13 cellular contexts compared by ENCODE assay signal in the genomic region with DNA sequence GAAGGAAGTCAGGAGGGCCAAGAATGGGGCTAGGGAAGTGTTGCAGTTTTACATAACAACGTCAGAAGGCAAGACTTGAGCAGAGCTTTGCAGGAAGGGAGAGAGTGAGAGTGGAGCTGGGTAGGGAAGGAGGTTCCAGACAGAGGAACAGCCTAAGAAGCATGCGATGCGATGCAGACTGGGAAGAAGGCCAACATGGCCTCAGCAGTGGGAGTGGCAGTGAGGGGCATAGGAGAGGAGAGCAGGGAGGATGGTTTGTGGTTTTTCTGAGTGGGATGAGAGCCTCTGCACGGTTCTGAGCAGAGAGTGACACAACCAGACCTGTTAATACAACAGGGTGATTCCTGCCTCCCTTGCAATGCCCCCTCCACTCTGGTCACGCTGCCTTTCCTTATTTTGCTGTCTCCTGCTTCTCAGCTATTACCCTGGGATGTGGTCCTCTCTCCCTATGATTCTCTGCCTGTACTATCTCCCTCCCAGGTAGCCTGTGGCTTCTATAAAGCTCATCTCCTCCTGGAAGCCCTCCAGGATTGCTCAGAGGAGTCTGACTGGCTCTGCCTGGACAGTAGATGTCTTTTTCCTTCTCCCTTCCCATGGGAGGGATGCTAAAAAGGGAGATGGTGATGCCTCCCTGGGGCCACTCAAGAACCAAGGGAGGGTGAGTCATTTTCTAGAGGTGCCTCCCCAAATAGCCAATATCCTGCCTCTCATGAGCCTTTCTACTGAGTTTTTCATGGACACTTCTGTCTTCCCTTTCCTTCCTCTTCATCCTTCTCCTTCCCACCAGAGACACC. TPM values are rescaled to one million over a fixed set of nuclear protein-coding genes. Genes with fewer than 3 reads are reported as not detected.
A peak's percentile ranks its signal among the peaks of the same experiment; 100 is the strongest.
DNase-seq lines count a peak whose midpoint lies in the region; ATAC-seq and TF ChIP-seq lines count a peak whose summit lies in the region.
"Had no signal": no experiment of that assay in that cellular context is flagged by ENCODE, and none has a peak within 500 bp of the region (broad histone marks: within the 10 kb centered on the region; RNA-seq: fewer than 3 reads in every experiment).

No MANE protein-coding gene starts in this region.

- TF ChIP-seq CTCF in AG10803 (conservative IDR thresholded peaks at IDR 0.05; ENCODE audit: low read length) (no peak), foreskin keratinocyte (conservative IDR thresholded peaks at IDR 0.05) (no peak)

- H3K4me1 ChIP-seq in foreskin keratinocyte, result no peaks in the 10 kb centered on the region
- H3K4me1 ChIP-seq: adrenal gland had no signal

- peak; percentile 91 for DNase-seq in AG10803 (ENCODE audit: low read depth)
- peak; percentile 90 for DNase-seq in HT1080 (ENCODE audit: low read depth)
- DNase-seq in amniotic epithelial cell (ENCODE audit: low read depth), result peak; percentile 98
- DNase-seq in left kidney (ENCODE audit: low read depth, low spot score), result peak; percentile 52
- DNase-seq in foreskin keratinocyte, result no peak
- no peak for DNase-seq in mesenteric fat pad (ENCODE audit: low spot score)
- DNase-seq in activated CD4-positive, alpha-beta T cell treated with anti-CD3 and anti-CD28 coated beads, Interleukin-2, amount 50 U/mL, for 1 hour, result no peak
- DNase-seq: DMS79; stimulated activated CD4-positive, alpha-beta T cell treated with anti-CD3 and anti-CD28 coated beads, Interleukin-12 subunit alpha, Interleukin-12 subunit beta, amount 100 ng/mL, for 4 hours had no signal

- ATAC-seq in foreskin keratinocyte, result no peak
- no peak for ATAC-seq in HG02973 (IDR thresholded peaks at IDR 0.05; ENCODE audit: unreplicated experiment)
- ATAC-seq: stimulated activated effector memory CD8-positive, alpha-beta T cell treated with anti-CD3 and anti-CD28 coated beads, Interleukin-12 subunit alpha, Interleukin-12 subunit beta, amount 100 ng/mL, for 72 hours had no signal

- no peak overlapping the region for H3K27ac ChIP-seq in foreskin keratinocyte
- H3K27ac ChIP-seq: adrenal gland had no signal

- no peak overlapping the region for H3K4me3 ChIP-seq in AG10803 (ENCODE audit: low read length)
- H3K4me3 ChIP-seq: adrenal gland had no signal

- peaks cover 56% of the 10 kb centered on the region for H3K27me3 ChIP-seq in foreskin keratinocyte

RNA-seq across cellular contexts. Expression of a gene that starts 38.7 kb away (rescaled TPM):
- total RNA-seq in HT1080 (2014; rRNA removed; shearing (Covaris generic)), result 6.3 and 9.2 TPM in 2 replicates
- 1.6 and 1.9 TPM in 2 replicates for polyA plus RNA-seq in HT1080 (2015; cell fraction: cytosol; rRNA removed)
- 1.2 TPM in 2 replicates for polyA plus RNA-seq in HT1080 (2015; cell fraction: nucleus; rRNA removed)
- total RNA-seq in foreskin keratinocyte, result 0.95 and 2.7 TPM in 2 replicates
- polyA plus RNA-seq in foreskin keratinocyte, result 0.83 and 2.9 TPM in 2 replicates
- total RNA-seq in mesenteric fat pad, result 42.0 TPM
- total RNA-seq: epithelial cell of proximal tubule had no signal

RNA-seq across cellular contexts. Expression of a gene that starts 41.7 kb away (rescaled TPM):
- total RNA-seq in HT1080 (2014; rRNA removed; shearing (Covaris generic)), result 245 and 256 TPM in 2 replicates
- polyA plus RNA-seq in HT1080 (2015; cell fraction: cytosol; rRNA removed), result 137 and 155 TPM in 2 replicates
- polyA plus RNA-seq in HT1080 (2015; cell fraction: nucleus; rRNA removed), result 110 and 113 TPM in 2 replicates
- total RNA-seq in foreskin keratinocyte (209 and 244 TPM in 2 replicates), mesenteric fat pad (158 TPM)
- 328 and 360 TPM in 2 replicates for polyA plus RNA-seq in foreskin keratinocyte

Comparison
In these comparisons a context has a peak if more than half of its experiments do, and no peak if none do; other contexts are left out.
1. DNase-seq: peak in AG10803 (single experiment), HT1080 (single experiment), amniotic epithelial cell (single experiment) and left kidney (single experiment); none in foreskin keratinocyte (0 of 2), mesenteric fat pad (single experiment) and activated CD4-positive, alpha-beta T cell treated with anti-CD3 and anti-CD28 coated beads, Interleukin-2, amount 50 U/mL, for 1 hour (single experiment).